In genomic region chr19:4389511-4390016, GRCh38 we compare ENCODE assay signal across 1 cellular context.
TF ChIP-seq lines count a peak whose summit lies in the region.

No MANE protein-coding gene starts in this region.

TF ChIP-seq in neural cell, 6 proteins besides CTCF, POLR2A, EP300 and RAD21 (continued from another document):
- TF ChIP-seq REST (IDR thresholded peaks at IDR 0.05; ENCODE audit: borderline replicate concordance), result no peak
TF ChIP-seq in neural cell: peak in this region for 0.
